8 cellular contexts compared by ENCODE assay signal in the genomic region with DNA sequence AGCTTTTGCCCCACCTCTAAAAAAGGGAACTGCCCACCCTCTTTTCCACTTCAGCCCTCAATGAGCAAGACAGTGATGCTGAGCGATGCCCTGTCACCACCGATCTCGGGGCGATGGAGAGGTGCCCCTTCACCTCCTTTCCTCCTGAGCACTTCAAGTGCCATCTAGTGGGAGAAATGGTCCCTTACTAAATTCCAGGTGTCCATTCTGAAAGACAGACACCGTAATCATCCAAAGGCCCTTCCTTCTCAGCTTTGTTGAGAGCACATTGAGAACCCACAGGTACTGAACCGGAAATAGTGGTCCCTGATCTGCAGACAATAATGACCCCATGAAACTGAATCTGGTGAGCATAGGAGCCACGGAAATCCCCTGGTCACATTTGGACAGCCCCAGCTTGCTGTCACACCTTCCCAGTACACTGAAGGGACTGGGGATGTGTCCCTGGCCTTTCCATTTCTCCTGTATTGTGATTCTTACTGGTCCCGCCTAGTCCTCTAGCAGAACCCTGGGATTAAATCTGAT. TPM values are rescaled to one million over a fixed set of nuclear protein-coding genes. Genes with fewer than 3 reads are reported as not detected.
DNase-seq lines count a peak whose midpoint lies in the region; ATAC-seq and TF ChIP-seq lines count a peak whose summit lies in the region.

No MANE protein-coding gene starts in this region.

- CTCF ChIA-PET in WTC11 (lab: Charles Lee), result interaction anchor here (1.0 to 2.2 kb wide), 4 partner anchors 12 to 497 kb away, joined by 4 to 10 read pairs (median 6); no protein-coding TSS in a partner anchor

- H3K4me3 Mint-ChIP-seq in WTC11 (no peak overlapping the region), endothelial cell (ENCODE audit: unreplicated experiment) (no peak overlapping the region)

- H3K36me3 Mint-ChIP-seq in WTC11 (peaks cover 84% of the 10 kb centered on the region), endothelial cell (ENCODE audit: low read depth, unreplicated experiment) (peaks cover 65% of the 10 kb centered on the region)

- POLR2A ChIA-PET in WTC11 (lab: Charles Lee), result no interaction called here

- H3K27me3 Mint-ChIP-seq in WTC11 (ENCODE audit: low read depth), result no peaks in the 10 kb centered on the region
- H3K27me3 Mint-ChIP-seq in endothelial cell (ENCODE audit: unreplicated experiment), result no peaks in the 10 kb centered on the region

- H3K27ac Mint-ChIP-seq in WTC11 (peak overlapping the region; percentile 55; the same call in 1 of the 2 replicates), endothelial cell (ENCODE audit: unreplicated experiment) (no peak overlapping the region)

- DNase-seq in 8988T, result peak; percentile 28
- peak; percentile 92 for DNase-seq in GM12865 (ENCODE audit: low read depth)
- peak; percentile 14 for DNase-seq in HCEC 1CT
- DNase-seq in LNCaP clone FGC (ENCODE audit: low read depth), result no peak
- no peak for DNase-seq in WTC11 (ENCODE audit: low spot score)
- DNase-seq in endothelial cell (ENCODE audit: low spot score), result no peak
- peak; percentile 14 for DNase-seq in occipital lobe (lab: John Stamatoyannopoulos, UW)
- DNase-seq in lower leg skin (ENCODE audit: low spot score in 2 of 2), result no peak

- intact Hi-C loops in lower leg skin (cut with DNase I; ENCODE audit: low total_unique reads), result no loop called here

- TF ChIP-seq POLR2A in lower leg skin (IDR thresholded peaks at IDR 0.05), result no peak

- peak; percentile 59 for TF ChIP-seq CTCF in GM12865 (IDR thresholded peaks at IDR 0.05; ENCODE audit: insufficient read depth, low read depth, low read length, missing control alignments)
- TF ChIP-seq CTCF in LNCaP clone FGC (IDR thresholded peaks at IDR 0.05; ENCODE audit: control insufficient read depth, extremely low read depth, insufficient read depth), result peak; percentile 72
- TF ChIP-seq CTCF in WTC11 (IDR thresholded peaks at IDR 0.05), result no peak
- TF ChIP-seq CTCF in endothelial cell (IDR thresholded peaks at IDR 0.05; ENCODE audit: unreplicated experiment), result peak; percentile 35
- TF ChIP-seq CTCF in lower leg skin (IDR thresholded peaks at IDR 0.05), result no peak

- H3K4me1 Mint-ChIP-seq in WTC11 (peaks cover 31% of the 10 kb centered on the region), endothelial cell (ENCODE audit: unreplicated experiment) (no peaks in the 10 kb centered on the region)

- 60 to 65% methylated on average over 8 of the region's 8 CpGs for WGBS in lower leg skin, 2 donors

- H3K9me3 Mint-ChIP-seq in WTC11 (no peaks in the 10 kb centered on the region), endothelial cell (ENCODE audit: unreplicated experiment) (no peaks in the 10 kb centered on the region)

- H3K4me3 ChIP-seq in GM12865 (ENCODE audit: low read depth, low read length), result no peak overlapping the region
- no peak overlapping the region for H3K4me3 ChIP-seq in LNCaP clone FGC (ENCODE audit: low read depth, low read length)
- no peak overlapping the region for H3K4me3 ChIP-seq in lower leg skin (ENCODE audit: low read depth, poor library complexity, severe bottlenecking)

- peak; percentile 69 for ATAC-seq in WTC11

TF ChIP-seq in WTC11, 78 proteins besides CTCF, POLR2A, EP300 and RAD21:
- TF ChIP-seq FOXK1 (CRISPR knock-in tag; IDR thresholded peaks at IDR 0.05) (no peak), NR3C1 (CRISPR knock-in tag; conservative IDR thresholded peaks at IDR 0.05; ENCODE audit: low read depth) (no peak), OVOL2 (CRISPR knock-in tag; IDR thresholded peaks at IDR 0.05; ENCODE audit: borderline replicate concordance) (no peak), NFE2L1 (CRISPR knock-in tag; IDR thresholded peaks at IDR 0.05) (no peak), ZNF263 (CRISPR knock-in tag; IDR thresholded peaks at IDR 0.05; ENCODE audit: low read depth) (no peak), HMGXB4 (CRISPR knock-in tag; IDR thresholded peaks at IDR 0.05) (no peak), GTF2I (CRISPR knock-in tag; conservative IDR thresholded peaks at IDR 0.05) (no peak), KAT7 (CRISPR knock-in tag; IDR thresholded peaks at IDR 0.05; ENCODE audit: borderline replicate concordance) (no peak)
- TF ChIP-seq, protein P1, sequence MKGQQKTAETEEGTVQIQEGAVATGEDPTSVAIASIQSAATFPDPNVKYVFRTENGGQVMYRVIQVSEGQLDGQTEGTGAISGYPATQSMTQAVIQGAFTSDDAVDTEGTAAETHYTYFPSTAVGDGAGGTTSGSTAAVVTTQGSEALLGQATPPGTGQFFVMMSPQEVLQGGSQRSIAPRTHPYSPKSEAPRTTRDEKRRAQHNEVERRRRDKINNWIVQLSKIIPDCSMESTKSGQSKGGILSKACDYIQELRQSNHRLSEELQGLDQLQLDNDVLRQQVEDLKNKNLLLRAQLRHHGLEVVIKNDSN (CRISPR knock-in tag; IDR thresholded peaks at IDR 0.05), result no peak
- TF ChIP-seq, protein P2, sequence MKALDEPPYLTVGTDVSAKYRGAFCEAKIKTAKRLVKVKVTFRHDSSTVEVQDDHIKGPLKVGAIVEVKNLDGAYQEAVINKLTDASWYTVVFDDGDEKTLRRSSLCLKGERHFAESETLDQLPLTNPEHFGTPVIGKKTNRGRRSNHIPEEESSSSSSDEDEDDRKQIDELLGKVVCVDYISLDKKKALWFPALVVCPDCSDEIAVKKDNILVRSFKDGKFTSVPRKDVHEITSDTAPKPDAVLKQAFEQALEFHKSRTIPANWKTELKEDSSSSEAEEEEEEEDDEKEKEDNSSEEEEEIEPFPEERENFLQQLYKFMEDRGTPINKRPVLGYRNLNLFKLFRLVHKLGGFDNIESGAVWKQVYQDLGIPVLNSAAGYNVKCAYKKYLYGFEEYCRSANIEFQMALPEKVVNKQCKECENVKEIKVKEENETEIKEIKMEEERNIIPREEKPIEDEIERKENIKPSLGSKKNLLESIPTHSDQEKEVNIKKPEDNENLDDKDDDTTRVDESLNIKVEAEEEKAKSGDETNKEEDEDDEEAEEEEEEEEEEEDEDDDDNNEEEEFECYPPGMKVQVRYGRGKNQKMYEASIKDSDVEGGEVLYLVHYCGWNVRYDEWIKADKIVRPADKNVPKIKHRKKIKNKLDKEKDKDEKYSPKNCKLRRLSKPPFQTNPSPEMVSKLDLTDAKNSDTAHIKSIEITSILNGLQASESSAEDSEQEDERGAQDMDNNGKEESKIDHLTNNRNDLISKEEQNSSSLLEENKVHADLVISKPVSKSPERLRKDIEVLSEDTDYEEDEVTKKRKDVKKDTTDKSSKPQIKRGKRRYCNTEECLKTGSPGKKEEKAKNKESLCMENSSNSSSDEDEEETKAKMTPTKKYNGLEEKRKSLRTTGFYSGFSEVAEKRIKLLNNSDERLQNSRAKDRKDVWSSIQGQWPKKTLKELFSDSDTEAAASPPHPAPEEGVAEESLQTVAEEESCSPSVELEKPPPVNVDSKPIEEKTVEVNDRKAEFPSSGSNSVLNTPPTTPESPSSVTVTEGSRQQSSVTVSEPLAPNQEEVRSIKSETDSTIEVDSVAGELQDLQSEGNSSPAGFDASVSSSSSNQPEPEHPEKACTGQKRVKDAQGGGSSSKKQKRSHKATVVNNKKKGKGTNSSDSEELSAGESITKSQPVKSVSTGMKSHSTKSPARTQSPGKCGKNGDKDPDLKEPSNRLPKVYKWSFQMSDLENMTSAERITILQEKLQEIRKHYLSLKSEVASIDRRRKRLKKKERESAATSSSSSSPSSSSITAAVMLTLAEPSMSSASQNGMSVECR (CRISPR knock-in tag; IDR thresholded peaks at IDR 0.05; ENCODE audit: borderline replicate concordance), result no peak
TF ChIP-seq in WTC11: peak in this region for 0.

RNA-seq across cellular contexts. Expression of gene KCTD18, which starts 38.5 kb away (rescaled TPM):
- total RNA-seq in WTC11 (2021) (4.9 to 6.7 TPM (median 5.7 TPM) in 3 replicates), endothelial cell (ENCODE audit: unreplicated experiment) (6.4 TPM), occipital lobe (10.0 TPM), lower leg skin (10 to 100 TPM; 16.9 to 26.2 (median 21.9) TPM)

RNA-seq across cellular contexts. Expression of gene SGO2, which starts 54.6 kb away (rescaled TPM):
- 29.9 to 34.1 TPM (median 30.5 TPM) in 3 replicates for total RNA-seq in WTC11 (2021)
- total RNA-seq in endothelial cell (ENCODE audit: unreplicated experiment), result 10.5 TPM
- total RNA-seq in occipital lobe, result 4.8 TPM
- 1 to 10 TPM in 3 of 4 donors, under 1 TPM in 1; 0.57 to 3.5 (median 1.5) TPM for total RNA-seq in lower leg skin

Comparison
In these comparisons a context has a peak if more than half of its experiments do, and no peak if none do; other contexts are left out.
1. DNase-seq: peak in 8988T (single experiment), GM12865 (single experiment), HCEC 1CT (single experiment) and occipital lobe (single experiment); none in LNCaP clone FGC (single experiment), WTC11 (single experiment), endothelial cell (single experiment) and lower leg skin (0 of 2).
2. CTCF ChIP-seq: peak in GM12865 (single experiment), LNCaP clone FGC (single experiment) and endothelial cell (single experiment); none in WTC11 (single experiment) and lower leg skin (0 of 3).